In genomic region chr5:81187885-81188284, GRCh38 we compare ENCODE assay signal across 12 cellular contexts. TPM values are rescaled to one million over a fixed set of nuclear protein-coding genes. Genes with fewer than 3 reads are reported as not detected.
DNase-seq lines count a peak whose midpoint lies in the region; ATAC-seq, FAIRE-seq and TF ChIP-seq lines count a peak whose summit lies in the region.
"Had no signal": no experiment of that assay in that cellular context is flagged by ENCODE, and none has a peak within 500 bp of the region (broad histone marks: within the 10 kb centered on the region; RNA-seq: fewer than 3 reads in every experiment).

No MANE protein-coding gene starts in this region.

- no peak overlapping the region for H3K27ac ChIP-seq in aorta (ENCODE audit: low read depth in 1 of 2, low read length in 2 of 2)
- H3K27ac ChIP-seq: ascending aorta, epithelial cell of prostate had no signal

- H3K4me3 ChIP-seq in aorta (ENCODE audit: low read length in 2 of 2), result no peak overlapping the region
- H3K4me3 ChIP-seq: ascending aorta had no signal

- no peaks in the 10 kb centered on the region for H3K36me3 ChIP-seq in aorta (ENCODE audit: control insufficient read depth in 1 of 2, insufficient read depth in 2 of 2, low read length in 1 of 2)
- H3K36me3 ChIP-seq: ascending aorta had no signal

- peak; percentile 63 for DNase-seq in COR-L47 (lab: John Stamatoyannopoulos, UW)
- no peak for DNase-seq in GM12892 (ENCODE audit: insufficient read length)
- peak; percentile 29 for DNase-seq in NCI-H524 treated with DMSO at 0.1 percent for 48 hours (lab: John Stamatoyannopoulos, UW)
- peak in 1 of 2 donors; percentile 45 for DNase-seq in left colon
- no peak for DNase-seq in aorta
- DNase-seq in SW480 (ENCODE audit: low spot score), result no peak
- DNase-seq: activated CD4-positive, alpha-beta T cell treated with anti-CD3 and anti-CD28 coated beads for 4 hours; H7 had no signal

- WGBS in aorta, 2 donors, result 40 to 44% methylated on average over 6 of the region's 6 CpGs

- H3K27me3 ChIP-seq in aorta (ENCODE audit: control insufficient read depth in 1 of 2, insufficient read depth in 2 of 2, low read length in 1 of 2), result no peaks in the 10 kb centered on the region
- H3K27me3 ChIP-seq: ascending aorta had no signal

- H3K4me1 ChIP-seq in aorta (ENCODE audit: control insufficient read depth in 1 of 2, insufficient read depth in 2 of 2, low read length in 2 of 2), result no peaks in the 10 kb centered on the region
- H3K4me1 ChIP-seq: ascending aorta had no signal

- FAIRE-seq in GM12892 (lab: Jason Lieb, UNC), result peak; percentile 48

- intact Hi-C loops in left colon (cut with DNase I, micrococcal nuclease) (no loop called here), aorta (cut with DNase I) (no loop called here)

- TF ChIP-seq POLR2A in GM12892 (IDR thresholded peaks at IDR 0.05; ENCODE audit: low read depth, low read length), result no peak

- H3K9me3 ChIP-seq in aorta (ENCODE audit: control insufficient read depth, low read length), result no peaks in the 10 kb centered on the region
- H3K9me3 ChIP-seq: ascending aorta had no signal

- ATAC-seq in left colon, result peak; percentile 76
- ATAC-seq in HG03095 (IDR thresholded peaks at IDR 0.05; ENCODE audit: unreplicated experiment), result no peak
- ATAC-seq in aorta (ENCODE audit: low FRiP score), result no peak

RNA-seq across cellular contexts. Expression of gene CKMT2, which starts 45.2 kb away (rescaled TPM):
- 0.76 TPM for polyA plus RNA-seq in GM12892 (2012; ENCODE audit: missing spikeins)
- total RNA-seq in left colon (1 to 10 TPM in 1 of 2 donors, under 1 TPM in 1; 0.64 to 2.0 TPM), aorta (10 to 100 TPM; 24.1 to 29.3 TPM)
- polyA plus RNA-seq in aorta, result 1 to 10 TPM; 5.4 to 5.8 TPM
- total RNA-seq: RPMI7951 had no signal

Comparison
In these comparisons a context has a peak if more than half of its experiments do, and no peak if none do; other contexts are left out.
1. DNase-seq: peak in COR-L47 (single experiment) and NCI-H524 treated with DMSO at 0.1 percent for 48 hours (single experiment); none in GM12892 (single experiment), aorta (0 of 2) and SW480 (single experiment).
2. RNA of gene CKMT2, which starts 45.2 kb away (total RNA-seq): 24.1 to 29.3 TPM in aorta; 0.64 to 2.0 TPM in left colon; every median in the first group is over 4 times any median in the second.